ENCODE assay signal across 1 cellular context in genomic region chr11:70112017-70112434, GRCh38.
TF ChIP-seq lines count a peak whose summit lies in the region.

No MANE protein-coding gene starts in this region.

TF ChIP-seq in HCT116, 20 proteins besides CTCF, POLR2A, EP300 and RAD21 (continued from another document):
- TF ChIP-seq ZBTB33 (IDR thresholded peaks at IDR 0.05; ENCODE audit: extremely low read depth, insufficient replicate concordance, low read length) (no peak), YY1 (IDR thresholded peaks at IDR 0.05; ENCODE audit: extremely low read depth, insufficient replicate concordance, low read depth, low read length) (no peak), POLR2AphosphoS5 (IDR thresholded peaks at IDR 0.05; ENCODE audit: low read depth, low read length) (no peak), TCF7L2 (IDR thresholded peaks at IDR 0.05; ENCODE audit: borderline replicate concordance, extremely low read depth, insufficient read depth, insufficient read length) (no peak), EZH2 (IDR thresholded peaks at IDR 0.05) (no peak), SIN3A (IDR thresholded peaks at IDR 0.05; ENCODE audit: low read depth) (no peak), SRF (IDR thresholded peaks at IDR 0.05; ENCODE audit: low read depth) (no peak), ZNF274 (IDR thresholded peaks at IDR 0.05; ENCODE audit: low read depth, low read length) (no peak)
TF ChIP-seq in HCT116: peak in this region for 0.
